Comparison of ENCODE assay signal across 29 cellular contexts in the genomic region with DNA sequence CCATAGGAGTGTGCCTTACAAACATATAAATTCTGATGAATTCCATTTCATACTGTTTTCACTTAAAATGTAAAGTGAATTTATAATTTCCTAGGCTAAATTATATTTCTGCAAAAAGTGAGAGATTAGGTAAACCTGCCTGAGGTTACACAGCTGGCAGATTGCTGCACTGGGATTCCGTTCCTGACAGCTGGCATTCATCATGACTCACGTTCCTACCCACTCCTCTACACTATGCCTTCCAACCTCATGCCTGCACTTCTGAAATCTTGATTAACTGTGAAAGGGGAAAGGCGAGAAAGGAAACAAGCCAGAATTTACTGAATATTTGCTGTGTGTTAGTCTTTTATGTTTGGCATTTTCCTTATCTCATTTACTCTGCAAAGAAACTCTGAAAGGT.
"Had no signal": no experiment of that assay in that cellular context is flagged by ENCODE, and none has a peak within 500 bp of the region (broad histone marks: within the 10 kb centered on the region; RNA-seq: fewer than 3 reads in every experiment).

No MANE protein-coding gene starts in this region.

- DNase-seq: activated CD4-positive, alpha-beta memory T cell treated with anti-CD3 and anti-CD28 coated beads for 36 hours; activated CD4-positive, alpha-beta T cell treated with anti-CD3 and anti-CD28 coated beads, Interleukin-2, amount 10 ng/mL, durations not matched to agents 24 days and 14 days; activated CD4-positive, CD25-positive, alpha-beta regulatory T cell treated with anti-CD3 and anti-CD28 coated beads, Interleukin-2, amount 50 U/mL, for 72 hours; activated CD8-positive, alpha-beta memory T cell treated with anti-CD3 and anti-CD28 coated beads, Interleukin-2, amount 50 U/mL, for 4 hours; activated gamma-delta T cell; activated naive CD4-positive, alpha-beta T cell treated with anti-CD3 and anti-CD28 coated beads, Interleukin-2, amount 10 ng/mL, durations not matched to agents 7 days and 5 days; activated naive CD8-positive, alpha-beta T cell treated with anti-CD3 and anti-CD28 coated beads, Interleukin-2, amount 10 ng/mL, durations not matched to agents 7 days and 5 days; activated T-cell treated with anti-CD3 and anti-CD28 coated beads, Interleukin-2, amount 50 U/mL, for 1 hour; amniotic stem cell; brain microvascular endothelial cell; colonic mucosa; effector CD8-positive, alpha-beta T cell; gastrocnemius medialis; left lung; naive B cell; nephron progenitor cell; ovary; right lobe of liver; stimulated activated CD4-positive, alpha-beta T cell treated with anti-CD3 and anti-CD28 coated beads, Interleukin-12 subunit alpha, Interleukin-12 subunit beta, amount 100 ng/mL, for 4 hours; stimulated activated CD4-positive, alpha-beta T cell treated with anti-CD3 and anti-CD28 coated beads, Interleukin-4, amount 100 ng/mL, for 1 hour; stimulated activated naive CD8-positive, alpha-beta T cell treated with anti-CD3 and anti-CD28 coated beads, Interleukin-15, Interleukin-2, amounts not matched to agents 100 U/mL and 50 U/mL, for 24 hours; T-helper 17 cell; T1000; testis; upper lobe of left lung had no signal

- H3K9me3 ChIP-seq: colonic mucosa, gastrocnemius medialis, left lung, neutrophil, ovary, right lobe of liver, testis, upper lobe of left lung, vagina had no signal

- H3K4me3 ChIP-seq: colonic mucosa, gastrocnemius medialis, left lung, lung, ovary, right lobe of liver, skin epidermis, testis, upper lobe of left lung, vagina had no signal

- H3K4me1 ChIP-seq: colonic mucosa, gastrocnemius medialis, right lobe of liver, testis, vagina had no signal

- H3K36me3 ChIP-seq: brain microvascular endothelial cell, colonic mucosa, gastrocnemius medialis, left lung, neutrophil, ovary, right lobe of liver, upper lobe of left lung, vagina had no signal

- ATAC-seq: gastrocnemius medialis; left lung; right lobe of liver; stimulated activated naive CD8-positive, alpha-beta T cell treated with anti-CD3 and anti-CD28 coated beads, Interleukin-15, Interleukin-2, amounts not matched to agents 100 U/mL and 50 U/mL, for 24 hours; T-helper 17 cell had no signal
